9 cellular contexts compared by ENCODE assay signal in genomic region chr1:26225033-26225831, GRCh38. TPM values are rescaled to one million over a fixed set of nuclear protein-coding genes. Genes with fewer than 3 reads are reported as not detected.
DNase-seq lines count a peak whose midpoint lies in the region; ATAC-seq and TF ChIP-seq lines count a peak whose summit lies in the region.
"Had no signal": no experiment of that assay in that cellular context is flagged by ENCODE, and none has a peak within 500 bp of the region (broad histone marks: within the 10 kb centered on the region; RNA-seq: fewer than 3 reads in every experiment).

No MANE protein-coding gene starts in this region.

- no peak for TF ChIP-seq POLR2A in gastroesophageal sphincter (IDR thresholded peaks at IDR 0.05)

- no peak for TF ChIP-seq EP300 in gastroesophageal sphincter (IDR thresholded peaks at IDR 0.05)

- H3K4me3 ChIP-seq in MM.1S (ENCODE audit: low read length) (peak overlapping the region; percentile 48; the same call in 1 of the 2 replicates), gastroesophageal sphincter (peak overlapping the region; percentile 0 to 46), thoracic aorta (peak overlapping the region; percentile 63)
- H3K4me3 ChIP-seq: SJSA1 had no signal

- H3K27me3 Mint-ChIP-seq in natural killer cell (ENCODE audit: low read depth in 2 of 2) = peaks cover 12 to 26% of the 10 kb centered on the region in 2 donors

- no peak overlapping the region for H3K9ac ChIP-seq in MM.1S (ENCODE audit: low read length)

- peak overlapping the region; percentile 81 for H3K4me3 Mint-ChIP-seq in natural killer cell

- H3K36me3 Mint-ChIP-seq in natural killer cell = no peaks in the 10 kb centered on the region

- no peak for DNase-seq in MM.1S
- peak; percentile 22 for DNase-seq in activated gamma-delta T cell (lab: John Stamatoyannopoulos, UW)
- peak; percentile 39 for DNase-seq in natural killer cell
- DNase-seq in thoracic aorta (ENCODE audit: low spot score) = no peak
- DNase-seq in NCI-H69 (lab: John Stamatoyannopoulos, UW) = no peak
- no peak for DNase-seq in NCI-H1417 treated with DMSO at 0.1 percent for 48 hours (lab: John Stamatoyannopoulos, UW)

- WGBS in gastroesophageal sphincter (ENCODE audit: low coverage in 1 of 2), 2 donors = 16 to 45% methylated on average over 5 to 6 of the region's 50 CpGs

- peak overlapping the region in 1 of 2 donors; percentile 61 for H3K27ac Mint-ChIP-seq in natural killer cell

- H3F3A ChIP-seq in MM.1S (ENCODE audit: insufficient read depth, low read length) = no peaks in the 10 kb centered on the region

- H3K4me1 Mint-ChIP-seq in natural killer cell = peaks cover 9 to 15% of the 10 kb centered on the region in 2 donors

- H3K9me3 ChIP-seq in MM.1S (replicated peaks; ENCODE audit: insufficient read depth, low read length) (no peaks in the 10 kb centered on the region), gastroesophageal sphincter (no peaks in the 10 kb centered on the region), thoracic aorta (no peaks in the 10 kb centered on the region)
- H3K9me3 ChIP-seq: SJSA1 had no signal

- no peaks in the 10 kb centered on the region for H4K20me1 ChIP-seq in MM.1S (ENCODE audit: insufficient read depth, low read length)

- no peaks in the 10 kb centered on the region for H3K36me3 ChIP-seq in MM.1S (replicated peaks; ENCODE audit: insufficient read depth, low read length)
- H3K36me3 ChIP-seq in gastroesophageal sphincter = no peaks in the 10 kb centered on the region
- H3K36me3 ChIP-seq in thoracic aorta = no peaks in the 10 kb centered on the region
- H3K36me3 ChIP-seq: SJSA1 had no signal

- no peaks in the 10 kb centered on the region for H3K9me2 ChIP-seq in MM.1S (replicated peaks; ENCODE audit: insufficient read depth, low read length)

- H3K27ac ChIP-seq in MM.1S (ENCODE audit: low read length) (no peak overlapping the region), gastroesophageal sphincter (no peak overlapping the region), thoracic aorta (no peak overlapping the region)
- H3K27ac ChIP-seq: SJSA1 had no signal

- H3K4me2 ChIP-seq in MM.1S (ENCODE audit: low read depth, low read length) = peak overlapping the region; percentile 65; the same call in 1 of the 2 replicates

- ATAC-seq in gastroesophageal sphincter (peak; percentile 67), natural killer cell (peak; percentile 86 to 97 (median 92)), thoracic aorta (ENCODE audit: insufficient number of reproducible peaks, low FRiP score, low read depth) (no peak), GM21515 (IDR thresholded peaks at IDR 0.05; ENCODE audit: unreplicated experiment) (no peak)

- no peaks in the 10 kb centered on the region for H3K9me3 Mint-ChIP-seq in natural killer cell

- H3K79me2 ChIP-seq in MM.1S (ENCODE audit: low read length) = no peaks in the 10 kb centered on the region

- H3K27me3 ChIP-seq in MM.1S (replicated peaks; ENCODE audit: insufficient read depth, low read length) (no peaks in the 10 kb centered on the region), gastroesophageal sphincter (peaks cover 58% of the 10 kb centered on the region), thoracic aorta (replicated peaks; ENCODE audit: insufficient read depth) (no peaks in the 10 kb centered on the region)
- H3K27me3 ChIP-seq: SJSA1 had no signal

- intact Hi-C loops in natural killer cell (cut with micrococcal nuclease) = no loop called here

- H3K4me1 ChIP-seq in MM.1S (ENCODE audit: low read length) = no peaks in the 10 kb centered on the region
- H3K4me1 ChIP-seq in gastroesophageal sphincter = peaks cover 0 to 14% (median 8%) of the 10 kb centered on the region in 3 donors
- H3K4me1 ChIP-seq in thoracic aorta (ENCODE audit: control insufficient read depth in 1 of 2, low read depth in 2 of 2) = peaks cover 5 to 16% of the 10 kb centered on the region in 2 donors

- peak overlapping the region; percentile 51; the same call in 1 of the 2 replicates for H2AFZ ChIP-seq in MM.1S (ENCODE audit: low read length)

- TF ChIP-seq CTCF in MM.1S (IDR thresholded peaks at IDR 0.05; ENCODE audit: low read length) (no peak), gastroesophageal sphincter (IDR thresholded peaks at IDR 0.05) (no peak), natural killer cell (IDR thresholded peaks at IDR 0.05) (no peak), thoracic aorta (IDR thresholded peaks at IDR 0.05) (no peak)

RNA-seq across cellular contexts. Expression of gene CEP85, which starts 8.8 kb away (rescaled TPM):
- 1 to 10 TPM; 1.3 to 6.8 (median 4.7) TPM for total RNA-seq in gastroesophageal sphincter
- 10 to 100 TPM; 13.0 to 20.4 (median 18.0) TPM for total RNA-seq in natural killer cell
- total RNA-seq in thoracic aorta = 1 to 10 TPM; 2.8 to 4.0 TPM

RNA-seq across cellular contexts. Expression of gene CATSPER4, which starts 34.8 kb away (rescaled TPM):
- not detected for total RNA-seq in gastroesophageal sphincter
- total RNA-seq in natural killer cell = not detected
- not detected for total RNA-seq in thoracic aorta
- total RNA-seq: SJSA1 had no signal

RNA-seq across cellular contexts. Expression of gene CNKSR1, which starts 47.9 kb away (rescaled TPM):
- total RNA-seq in gastroesophageal sphincter (1 to 10 TPM in 2 of 4 donors, under 1 TPM in 1, not detected in 1; 0.81 to 1.7 (median 1.1) TPM), natural killer cell (1 to 10 TPM in 2 of 3 donors, under 1 TPM in 1; 0.89 to 1.9 (median 1.0) TPM), thoracic aorta (10 to 100 TPM in 1 of 2 donors, 1 to 10 TPM in 1; 5.8 to 17.5 TPM)

RNA-seq across cellular contexts. Expression of gene ZNF593OS, which starts 53.6 kb away (rescaled TPM):
- total RNA-seq in gastroesophageal sphincter = not detected
- total RNA-seq in natural killer cell = not detected
- total RNA-seq in thoracic aorta = not detected

RNA-seq across cellular contexts. Expression of gene SH3BGRL3, which starts 54.7 kb away (rescaled TPM):
- 10 to 100 TPM; 31.6 to 60.2 (median 44.0) TPM for total RNA-seq in gastroesophageal sphincter
- 100 to 1,000 TPM; 396 to 488 (median 437) TPM for total RNA-seq in natural killer cell
- total RNA-seq in thoracic aorta = 100 to 1,000 TPM in 1 of 2 donors, 10 to 100 TPM in 1; 79.2 to 137 TPM

Comparison
In these comparisons a context has a peak if more than half of its experiments do, and no peak if none do; other contexts are left out.
1. DNase-seq: peak in activated gamma-delta T cell (single experiment) and natural killer cell (single experiment); none in MM.1S (single experiment), thoracic aorta (single experiment), NCI-H69 (single experiment) and NCI-H1417 treated with DMSO at 0.1 percent for 48 hours (single experiment).
2. ATAC-seq: peak in gastroesophageal sphincter (single experiment) and natural killer cell (3 of 3); none in thoracic aorta (single experiment) and GM21515 (single experiment).
3. Peak in every context shown above with its lines, with median percentiles within 50 percentile points of each other: H3K4me3 ChIP-seq.